In genomic region chr15:82537351-82537908, GRCh38 we compare ENCODE assay signal across 12 cellular contexts. TPM values are rescaled to one million over a fixed set of nuclear protein-coding genes. Genes with fewer than 3 reads are reported as not detected.
A peak's percentile ranks its signal among the peaks of the same experiment; 100 is the strongest.
DNase-seq lines count a peak whose midpoint lies in the region; ATAC-seq and TF ChIP-seq lines count a peak whose summit lies in the region.
"Had no signal": no experiment of that assay in that cellular context is flagged by ENCODE, and none has a peak within 500 bp of the region (broad histone marks: within the 10 kb centered on the region; RNA-seq: fewer than 3 reads in every experiment).

No MANE protein-coding gene starts in this region.

- peaks cover 57% of the 10 kb centered on the region for H3F3A ChIP-seq in SU-DHL-6 (ENCODE audit: insufficient read depth)

- H3K4me3 Mint-ChIP-seq in stimulated activated naive CD8-positive, alpha-beta T cell treated with anti-CD3 and anti-CD28 coated beads, Interleukin-15, Interleukin-2, amounts not matched to agents 100 ng/mL and 50 ng/mL, for 24 hours = peak overlapping the region; percentile 97
- H3K4me3 Mint-ChIP-seq in glutamatergic neuron (ENCODE audit: unreplicated experiment) = peak overlapping the region; percentile 52

- peaks cover 27% of the 10 kb centered on the region for H3K79me2 ChIP-seq in SU-DHL-6 (ENCODE audit: insufficient read depth, low read length)

- TF ChIP-seq CTCF in SU-DHL-6 (IDR thresholded peaks at IDR 0.05; ENCODE audit: insufficient read depth, low read length, poor library complexity, severe bottlenecking) = no peak
- TF ChIP-seq CTCF in glutamatergic neuron (IDR thresholded peaks at IDR 0.05; ENCODE audit: partially characterized antibody, unreplicated experiment) = no peak
- TF ChIP-seq CTCF in suprapubic skin (IDR thresholded peaks at IDR 0.05) = no peak

- H2AFZ ChIP-seq in SU-DHL-6 (ENCODE audit: low read depth, low read length, severe bottlenecking) = no peak overlapping the region

- H3K36me3 Mint-ChIP-seq in stimulated activated naive CD8-positive, alpha-beta T cell treated with anti-CD3 and anti-CD28 coated beads, Interleukin-15, Interleukin-2, amounts not matched to agents 100 ng/mL and 50 ng/mL, for 24 hours (ENCODE audit: low read depth) = peaks cover 75% of the 10 kb centered on the region
- no peaks in the 10 kb centered on the region for H3K36me3 Mint-ChIP-seq in glutamatergic neuron (ENCODE audit: unreplicated experiment)

- no peaks in the 10 kb centered on the region for H3K9me2 ChIP-seq in SU-DHL-6 (replicated peaks; ENCODE audit: insufficient read depth, low read length)

- H3K27ac ChIP-seq in SU-DHL-6 (ENCODE audit: low read depth, low read length) (no peak overlapping the region), suprapubic skin (no peak overlapping the region)

- 77% methylated on average over 4 of the region's 4 CpGs for WGBS in suprapubic skin

- H3K4me1 ChIP-seq in suprapubic skin = peaks cover 42% of the 10 kb centered on the region

- H3K27me3 ChIP-seq in SU-DHL-6 (ENCODE audit: low read length) = no peaks in the 10 kb centered on the region
- H3K27me3 ChIP-seq in suprapubic skin = no peaks in the 10 kb centered on the region

- in situ Hi-C loops in ACHN (cut with HindIII; ENCODE audit: low pct_ligation_motif_present, low pct_unique_long_range_greater_than_20kb, low sequenced_read_pairs) = no loop called here

- H3K4me3 ChIP-seq in SU-DHL-6 (ENCODE audit: insufficient read depth, low read length, poor library complexity, severe bottlenecking) = no peak overlapping the region
- H3K4me3 ChIP-seq in suprapubic skin = no peak overlapping the region

- DNase-seq in stimulated activated naive CD8-positive, alpha-beta T cell treated with anti-CD3 and anti-CD28 coated beads, Interleukin-15, Interleukin-2, amounts not matched to agents 100 U/mL and 50 U/mL, for 24 hours = no peak
- DNase-seq in glutamatergic neuron (no peak), HuH-7.5 (ENCODE audit: low spot score) (no peak), suprapubic skin (ENCODE audit: low spot score in 2 of 2) (no peak), NCI-H226 (no peak), ACHN (no peak)
- DNase-seq: dermis blood vessel endothelial cell; NCI-H187; SHP77 treated with DMSO at 0.1 percent for 48 hours; stimulated activated CD4-positive, alpha-beta T cell treated with anti-CD3 and anti-CD28 coated beads, Interleukin-2, amount 100 ng/mL, for 24 hours had no signal

- peak overlapping the region; percentile 96 for H3K27ac Mint-ChIP-seq in stimulated activated naive CD8-positive, alpha-beta T cell treated with anti-CD3 and anti-CD28 coated beads, Interleukin-15, Interleukin-2, amounts not matched to agents 100 ng/mL and 50 ng/mL, for 24 hours
- H3K27ac Mint-ChIP-seq in glutamatergic neuron (ENCODE audit: unreplicated experiment) = no peak overlapping the region

- H3K9me3 ChIP-seq in SU-DHL-6 (ENCODE audit: insufficient read depth, low read length) (no peaks in the 10 kb centered on the region), suprapubic skin (no peaks in the 10 kb centered on the region)

- 0 out of 2 replicates have a peak overlapping the region, but pooled peaks have one; percentile 100 for H3K9ac ChIP-seq in SU-DHL-6 (ENCODE audit: low read length)

- no peak for ATAC-seq in stimulated activated naive CD8-positive, alpha-beta T cell treated with anti-CD3 and anti-CD28 coated beads, Interleukin-15, Interleukin-2, amounts not matched to agents 100 U/mL and 50 U/mL, for 24 hours

- H3K4me1 Mint-ChIP-seq in stimulated activated naive CD8-positive, alpha-beta T cell treated with anti-CD3 and anti-CD28 coated beads, Interleukin-15, Interleukin-2, amounts not matched to agents 100 ng/mL and 50 ng/mL, for 24 hours (ENCODE audit: low read depth) = peaks cover 35% of the 10 kb centered on the region
- peaks cover 3% of the 10 kb centered on the region for H3K4me1 Mint-ChIP-seq in glutamatergic neuron (ENCODE audit: low read depth, unreplicated experiment)

- peaks cover 34% of the 10 kb centered on the region for H3K36me3 ChIP-seq in SU-DHL-6 (ENCODE audit: low read length)
- H3K36me3 ChIP-seq in suprapubic skin = peaks cover 61% of the 10 kb centered on the region

- H3K27me3 Mint-ChIP-seq in stimulated activated naive CD8-positive, alpha-beta T cell treated with anti-CD3 and anti-CD28 coated beads, Interleukin-15, Interleukin-2, amounts not matched to agents 100 ng/mL and 50 ng/mL, for 24 hours = no peaks in the 10 kb centered on the region
- H3K27me3 Mint-ChIP-seq in glutamatergic neuron (ENCODE audit: unreplicated experiment) = peaks cover 5% of the 10 kb centered on the region

- peaks cover 13% of the 10 kb centered on the region; the same call in 1 of the 2 replicates for H4K20me1 ChIP-seq in SU-DHL-6 (ENCODE audit: low read depth, low read length)

- peak overlapping the region; percentile 82 for H3K4me2 ChIP-seq in SU-DHL-6 (ENCODE audit: low read depth, low read length, poor library complexity, severe bottlenecking)

- TF ChIP-seq EP300 in suprapubic skin (IDR thresholded peaks at IDR 0.05) = no peak

- H3K9me3 Mint-ChIP-seq in stimulated activated naive CD8-positive, alpha-beta T cell treated with anti-CD3 and anti-CD28 coated beads, Interleukin-15, Interleukin-2, amounts not matched to agents 100 ng/mL and 50 ng/mL, for 24 hours = no peaks in the 10 kb centered on the region
- H3K9me3 Mint-ChIP-seq in glutamatergic neuron (ENCODE audit: unreplicated experiment) = peaks cover 10% of the 10 kb centered on the region

- no peak for TF ChIP-seq POLR2A in suprapubic skin (IDR thresholded peaks at IDR 0.05)

RNA-seq across cellular contexts. Expression of gene RPS17, which starts 2.8 kb away (rescaled TPM):
- total RNA-seq in glutamatergic neuron (ENCODE audit: unreplicated experiment) (874 TPM), suprapubic skin (1,000 to 10,000 TPM; 1,246 to 3,036 (median 2,993) TPM)
